Comparison of ENCODE assay signal across 26 cellular contexts in the genomic region with DNA sequence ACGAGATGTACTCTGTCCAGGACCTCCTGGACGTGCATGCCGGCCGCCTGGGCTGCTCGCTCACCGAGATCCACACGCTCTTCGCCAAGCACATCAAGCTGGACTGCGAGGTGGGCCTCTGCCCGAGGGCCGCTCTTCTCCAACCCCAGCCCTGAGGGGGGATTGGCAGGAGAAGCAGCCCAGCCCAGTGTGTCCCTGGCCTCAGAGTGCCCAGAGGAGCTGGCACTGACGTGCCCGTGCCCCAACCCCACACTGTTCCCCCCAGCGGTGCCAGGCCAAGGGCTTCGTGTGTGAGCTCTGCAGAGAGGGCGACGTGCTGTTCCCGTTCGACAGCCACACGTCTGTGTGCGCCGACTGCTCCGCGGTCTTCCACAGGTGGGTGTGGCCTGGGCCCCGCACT.
"Had no signal": no experiment of that assay in that cellular context is flagged by ENCODE, and none has a peak within 500 bp of the region (broad histone marks: within the 10 kb centered on the region; RNA-seq: fewer than 3 reads in every experiment).

No MANE protein-coding gene starts in this region.

- DNase-seq: naive thymus-derived CD4-positive, alpha-beta T cell; natural killer cell; nephron progenitor cell; occipital lobe; ovary; psoas muscle; right cardiac atrium; right lobe of liver; sigmoid colon; small intestine; stimulated activated CD4-positive, alpha-beta T cell treated with anti-CD3 and anti-CD28 coated beads, Interleukin-15, amount 100 ng/mL, for 24 hours; stimulated activated CD4-positive, alpha-beta T cell treated with anti-CD3 and anti-CD28 coated beads, Interleukin-2, amount 100 ng/mL, for 24 hours; stimulated activated CD4-positive, alpha-beta T cell treated with anti-CD3 and anti-CD28 coated beads, Interleukin-2, amount 100 ng/mL, for 48 hours; stimulated activated CD4-positive, alpha-beta T cell treated with anti-CD3 and anti-CD28 coated beads, Interleukin-4, amount 100 ng/mL, for 24 hours; stimulated activated naive B cell treated with anti-CD40 and anti-IgM and Interleukin-4, amounts not matched to agents 10 μg/mL and 1 μg/mL and 100 μg/mL, for 72 hours; stimulated activated naive CD4-positive, alpha-beta T cell treated with Interleukin-2 at 50 U/mL for 16 hours; stomach; thyroid gland; trophoblast cell; upper lobe of left lung had no signal

- H3K36me3 ChIP-seq: ovary, right lobe of liver, thyroid gland had no signal

- H3K4me3 ChIP-seq: ovary, psoas muscle, right lobe of liver, sigmoid colon, stomach, thoracic aorta, thyroid gland, tibial nerve, upper lobe of left lung, vagina had no signal

- FAIRE-seq: small intestine, urothelium cell line had no signal

- H3K9ac ChIP-seq: parathyroid adenoma had no signal

- H3K4me1 ChIP-seq: parathyroid adenoma, psoas muscle, right lobe of liver, sigmoid colon, stomach, thyroid gland, tibial nerve, upper lobe of left lung, vagina had no signal

- H3K9me3 ChIP-seq: ovary, psoas muscle, right lobe of liver, sigmoid colon, stomach, thoracic aorta, thyroid gland, tibial nerve, upper lobe of left lung, vagina had no signal

- H2AFZ ChIP-seq: parathyroid adenoma had no signal

- H3K79me2 ChIP-seq: parathyroid adenoma had no signal

- H3K27me3 ChIP-seq: ovary, right lobe of liver, sigmoid colon, stomach, thyroid gland, tibial nerve, upper lobe of left lung, vagina had no signal

- ATAC-seq: naive thymus-derived CD4-positive, alpha-beta T cell; natural killer cell; right cardiac atrium; stimulated activated effector memory CD8-positive, alpha-beta T cell treated with anti-CD3 and anti-CD28 coated beads, Interleukin-12 subunit alpha, Interleukin-12 subunit beta, amount 100 ng/mL, for 72 hours; stimulated activated naive B cell treated with anti-CD40 and anti-IgM and Interleukin-4, amounts not matched to agents 10 μg/mL and 1 μg/mL and 100 μg/mL, for 72 hours had no signal

- H3K27ac ChIP-seq: ovary, parathyroid adenoma, psoas muscle, right lobe of liver, sigmoid colon, stomach, thoracic aorta, thyroid gland, tibial nerve, upper lobe of left lung, vagina had no signal
